Comparison of ENCODE assay signal across 2 cellular contexts in genomic region chr3:142808103-142808917, GRCh38.
TF ChIP-seq lines count a peak whose summit lies in the region.

No MANE protein-coding gene starts in this region.

TF ChIP-seq in IMR-90, 13 proteins besides CTCF, POLR2A, EP300 and RAD21:
- TF ChIP-seq RCOR1 (IDR thresholded peaks at IDR 0.05; ENCODE audit: insufficient replicate concordance, low read length) (no peak), MAZ (IDR thresholded peaks at IDR 0.05; ENCODE audit: borderline replicate concordance, low read depth, low read length) (no peak), RFX5 (IDR thresholded peaks at IDR 0.05; ENCODE audit: low read depth, low read length) (no peak), CHD1 (IDR thresholded peaks at IDR 0.05; ENCODE audit: low read depth, low read length) (no peak), MAFK (IDR thresholded peaks at IDR 0.05; ENCODE audit: low read depth, low read length) (no peak), USF2 (IDR thresholded peaks at IDR 0.05; ENCODE audit: low read depth, low read length) (0 out of 2 replicates have a peak, but pooled peaks have one; percentile 5), BHLHE40 (IDR thresholded peaks at IDR 0.05; ENCODE audit: low read depth, low read length) (peak; percentile 67; the same call in 1 of the 2 replicates), NFE2L2 (IDR thresholded peaks at IDR 0.05; ENCODE audit: low read depth, low read length) (no peak), CEBPB (IDR thresholded peaks at IDR 0.05; ENCODE audit: low read depth, low read length) (peak; percentile 54; the same call in 1 of the 2 replicates), ELK1 (IDR thresholded peaks at IDR 0.05; ENCODE audit: borderline replicate concordance, low read depth, low read length) (no peak), SMC3 (IDR thresholded peaks at IDR 0.05; ENCODE audit: low read depth, low read length) (no peak)

TF ChIP-seq in GM12878, 131 proteins besides CTCF, POLR2A, EP300 and RAD21 (continued from another document):
- TF ChIP-seq BHLHE40 (IDR thresholded peaks at IDR 0.05; ENCODE audit: borderline replicate concordance in 1 of 2, low read depth in 2 of 2, low read length in 1 of 2) (peak; percentile 64 to 76; a peak in 3 of 4 replicates), MTA2 (IDR thresholded peaks at IDR 0.05; ENCODE audit: low read depth) (peak; percentile 68), BACH1 (IDR thresholded peaks at IDR 0.05; ENCODE audit: borderline replicate concordance) (no peak), MAX (IDR thresholded peaks at IDR 0.05; ENCODE audit: low read depth, low read length) (no peak), EZH2 (IDR thresholded peaks at IDR 0.05; ENCODE audit: borderline replicate concordance, control insufficient read depth, low read depth, low read length) (no peak), MEF2B (IDR thresholded peaks at IDR 0.05; ENCODE audit: partially characterized antibody, poor library complexity, severe bottlenecking) (peak; percentile 71), RELB (IDR thresholded peaks at IDR 0.05; ENCODE audit: low read depth) (peak; percentile 42; the same call in 1 of the 2 replicates)
